In the genomic region with DNA sequence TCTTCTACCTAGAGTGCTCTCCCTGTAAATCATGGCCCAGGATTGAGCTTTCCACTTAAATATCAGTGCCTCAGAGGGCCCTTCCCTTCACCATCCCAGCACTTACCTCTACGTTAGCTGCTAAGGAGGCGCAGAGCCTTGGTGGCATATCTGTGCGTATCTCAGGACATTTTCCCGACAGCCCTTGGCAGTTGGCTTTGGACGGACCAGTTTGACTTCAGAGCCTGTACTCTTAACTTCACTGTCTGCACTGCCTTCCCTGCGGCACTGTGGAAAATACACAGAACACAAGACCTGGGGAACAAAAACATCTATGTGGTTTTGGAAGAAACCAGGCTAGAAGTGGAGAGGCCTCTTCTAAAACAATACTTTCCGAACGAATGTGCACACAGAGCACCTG, we compare ENCODE assay signal across 14 cellular contexts. TPM values are rescaled to one million over a fixed set of nuclear protein-coding genes. Genes with fewer than 3 reads are reported as not detected.
DNase-seq lines count a peak whose midpoint lies in the region; ATAC-seq and TF ChIP-seq lines count a peak whose summit lies in the region.
"Had no signal": no experiment of that assay in that cellular context is flagged by ENCODE, and none has a peak within 500 bp of the region (broad histone marks: within the 10 kb centered on the region; RNA-seq: fewer than 3 reads in every experiment).

No MANE protein-coding gene starts in this region.

- TF ChIP-seq CTCF in suprapubic skin (IDR thresholded peaks at IDR 0.05), result no peak

- H3K4me3 Mint-ChIP-seq in activated T-cell treated with anti-CD3 and anti-CD28 coated beads, Interleukin-2, amount 50 U/mL, for 4 hours, result peak overlapping the region; percentile 91
- H3K4me3 Mint-ChIP-seq in activated CD8-positive, alpha-beta T cell treated with anti-CD3 and anti-CD28 coated beads, Interleukin-2, amount 10 ng/mL, durations not matched to agents 7 days and 5 days, result peak overlapping the region; percentile 89
- H3K4me3 Mint-ChIP-seq in immature natural killer cell, result peak overlapping the region; percentile 82 to 90 (median 89)

- peaks cover 48% of the 10 kb centered on the region for H3K4me1 ChIP-seq in suprapubic skin

- no peak for ATAC-seq in activated T-cell treated with anti-CD3 and anti-CD28 coated beads, Interleukin-2, amount 50 U/mL, for 4 hours
- ATAC-seq in activated CD8-positive, alpha-beta T cell treated with anti-CD3 and anti-CD28 coated beads, Interleukin-2, amount 10 ng/mL, durations not matched to agents 7 days and 5 days, result no peak
- ATAC-seq: left lobe of liver, Panc1, right cardiac atrium had no signal

- no peaks in the 10 kb centered on the region for H3K9me3 Mint-ChIP-seq in activated T-cell treated with anti-CD3 and anti-CD28 coated beads, Interleukin-2, amount 50 U/mL, for 4 hours
- H3K9me3 Mint-ChIP-seq in activated CD8-positive, alpha-beta T cell treated with anti-CD3 and anti-CD28 coated beads, Interleukin-2, amount 10 ng/mL, durations not matched to agents 7 days and 5 days (ENCODE audit: insufficient read depth), result no peaks in the 10 kb centered on the region
- H3K9me3 Mint-ChIP-seq in immature natural killer cell, result no peaks in the 10 kb centered on the region

- no peaks in the 10 kb centered on the region for H3K27me3 Mint-ChIP-seq in activated T-cell treated with anti-CD3 and anti-CD28 coated beads, Interleukin-2, amount 50 U/mL, for 4 hours (ENCODE audit: low read depth)
- H3K27me3 Mint-ChIP-seq in activated CD8-positive, alpha-beta T cell treated with anti-CD3 and anti-CD28 coated beads, Interleukin-2, amount 10 ng/mL, durations not matched to agents 7 days and 5 days (ENCODE audit: low read depth), result peaks cover 14% of the 10 kb centered on the region
- H3K27me3 Mint-ChIP-seq in immature natural killer cell (ENCODE audit: low read depth in 3 of 3), result peaks cover 16 to 24% (median 19%) of the 10 kb centered on the region in 3 donors

- peak overlapping the region; percentile 92 for H3K27ac ChIP-seq in suprapubic skin
- H3K27ac ChIP-seq: WERI-Rb-1 had no signal

- POLR2A ChIA-PET in activated CD8-positive, alpha-beta T cell treated with anti-CD3 and anti-CD28 coated beads, Interleukin-2, amount 10 ng/mL, durations not matched to agents 7 days and 5 days (lab: Charles Lee), result interaction anchor here (1.4 to 5.7 kb wide), 4 partner anchors 15 to 103 kb away, joined by 4 to 62 read pairs (median 7); a partner anchor contains a TSS

- peaks cover 60% of the 10 kb centered on the region for H3K4me1 Mint-ChIP-seq in activated T-cell treated with anti-CD3 and anti-CD28 coated beads, Interleukin-2, amount 50 U/mL, for 4 hours (ENCODE audit: low read depth)
- peaks cover 44% of the 10 kb centered on the region for H3K4me1 Mint-ChIP-seq in activated CD8-positive, alpha-beta T cell treated with anti-CD3 and anti-CD28 coated beads, Interleukin-2, amount 10 ng/mL, durations not matched to agents 7 days and 5 days (ENCODE audit: low read depth)
- peaks cover 55 to 57% of the 10 kb centered on the region in 2 donors for H3K4me1 Mint-ChIP-seq in immature natural killer cell

- no peaks in the 10 kb centered on the region for H3K27me3 ChIP-seq in suprapubic skin

- TF ChIP-seq EP300 in suprapubic skin (IDR thresholded peaks at IDR 0.05), result no peak

- no peak for DNase-seq in activated T-cell treated with anti-CD3 and anti-CD28 coated beads, Interleukin-2, amount 50 U/mL, for 4 hours
- no peak for DNase-seq in activated T-cell treated with anti-CD3 and anti-CD28 coated beads, Interleukin-2, amount 50 U/mL, for 48 hours
- no peak for DNase-seq in activated CD8-positive, alpha-beta T cell treated with anti-CD3 and anti-CD28 coated beads, Interleukin-2, amount 10 ng/mL, durations not matched to agents 7 days and 5 days
- DNase-seq in immature natural killer cell (no peak), suprapubic skin (ENCODE audit: low spot score in 2 of 2) (no peak), cerebellum (ENCODE audit: low spot score) (no peak), NCI-H2196 (lab: John Stamatoyannopoulos, UW; ENCODE audit: unreplicated experiment) (no peak)
- no peak for DNase-seq in NK-92 treated with Interleukin-12 subunit alpha and Interleukin-12 subunit beta, amount 100 ng/mL, for 24 hours (lab: John Stamatoyannopoulos, UW)
- DNase-seq: anterior cingulate cortex, NCI-H187, right cardiac atrium, WERI-Rb-1 had no signal

- H3K36me3 ChIP-seq in suprapubic skin, result peaks cover 4% of the 10 kb centered on the region

- 59% methylated on average over 8 of the region's 8 CpGs for whole genome bisulfite sequencing in suprapubic skin

- CTCF ChIA-PET in activated CD8-positive, alpha-beta T cell treated with anti-CD3 and anti-CD28 coated beads, Interleukin-2, amount 10 ng/mL, durations not matched to agents 7 days and 5 days (lab: Charles Lee), result interaction anchor here (1.5 to 5.9 kb wide), 4 partner anchors 13 to 57 kb away, joined by 4 to 172 read pairs (median 17); a partner anchor contains a TSS

- TF ChIP-seq POLR2A in suprapubic skin (IDR thresholded peaks at IDR 0.05), result no peak

- peaks cover 4% of the 10 kb centered on the region for H3K36me3 Mint-ChIP-seq in activated T-cell treated with anti-CD3 and anti-CD28 coated beads, Interleukin-2, amount 50 U/mL, for 4 hours (ENCODE audit: insufficient read depth)
- peaks cover 12% of the 10 kb centered on the region for H3K36me3 Mint-ChIP-seq in activated CD8-positive, alpha-beta T cell treated with anti-CD3 and anti-CD28 coated beads, Interleukin-2, amount 10 ng/mL, durations not matched to agents 7 days and 5 days (ENCODE audit: low read depth)
- no peaks in the 10 kb centered on the region for H3K36me3 Mint-ChIP-seq in immature natural killer cell

- H3K9me3 ChIP-seq in suprapubic skin, result no peaks in the 10 kb centered on the region

- no peak overlapping the region for H3K27ac Mint-ChIP-seq in activated CD8-positive, alpha-beta T cell treated with anti-CD3 and anti-CD28 coated beads, Interleukin-2, amount 10 ng/mL, durations not matched to agents 7 days and 5 days
- H3K27ac Mint-ChIP-seq in immature natural killer cell, result peak overlapping the region in 2 of 6 donors; percentile 29 to 49

- peak overlapping the region; percentile 91 for H3K4me3 ChIP-seq in suprapubic skin

RNA-seq across cellular contexts. Expression of a gene that starts 2.4 kb away (rescaled TPM):
- total RNA-seq in activated T-cell treated with anti-CD3 and anti-CD28 coated beads, Interleukin-2, amount 50 U/mL, for 4 hours, result 10 to 100 TPM; 16.9 to 21.3 (median 17.0) TPM
- total RNA-seq in activated CD8-positive, alpha-beta T cell treated with anti-CD3 and anti-CD28 coated beads, Interleukin-2, amount 10 ng/mL, durations not matched to agents 7 days and 5 days, result 10 to 100 TPM; 16.6 to 16.8 TPM
- 1 to 10 TPM; 2.1 to 3.9 (median 3.0) TPM for polyA plus RNA-seq in immature natural killer cell
- total RNA-seq in suprapubic skin, result 10 to 100 TPM; 17.5 to 26.6 (median 23.9) TPM
- total RNA-seq in cerebellum, result 15.8 TPM

RNA-seq across cellular contexts. Expression of a gene that starts 22.3 kb away (rescaled TPM):
- total RNA-seq in activated T-cell treated with anti-CD3 and anti-CD28 coated beads, Interleukin-2, amount 50 U/mL, for 4 hours, result 100 to 1,000 TPM; 129 to 146 (median 136) TPM
- 10 to 100 TPM; 43.1 to 49.4 TPM for total RNA-seq in activated CD8-positive, alpha-beta T cell treated with anti-CD3 and anti-CD28 coated beads, Interleukin-2, amount 10 ng/mL, durations not matched to agents 7 days and 5 days
- 10 to 100 TPM; 40.4 to 58.9 (median 41.8) TPM for polyA plus RNA-seq in immature natural killer cell
- total RNA-seq in suprapubic skin, result 10 to 100 TPM; 18.2 to 32.4 (median 25.3) TPM
- total RNA-seq in cerebellum, result 12.2 TPM
